Comparison of ENCODE assay signal across 22 cellular contexts in genomic region chr14:43147480-43147879, GRCh38.
"Had no signal": no experiment of that assay in that cellular context is flagged by ENCODE, and none has a peak within 500 bp of the region (broad histone marks: within the 10 kb centered on the region; RNA-seq: fewer than 3 reads in every experiment).

No MANE protein-coding gene starts in this region.

- H3K4me2 ChIP-seq: smooth muscle cell had no signal

- FAIRE-seq: bronchial epithelial cell had no signal

- H3K27me3 ChIP-seq: adrenal gland, right atrium auricular region, suprapubic skin, transverse colon, vagina had no signal

- H3K4me1 ChIP-seq: adrenal gland, lower lobe of right lung, right atrium auricular region, suprapubic skin, transverse colon, vagina had no signal

- H3K36me3 ChIP-seq: adrenal gland, lower lobe of right lung, right atrium auricular region, suprapubic skin, transverse colon, vagina had no signal

- DNase-seq: activated CD4-positive, alpha-beta T cell treated with anti-CD3 and anti-CD28 coated beads for 36 hours; activated CD4-positive, alpha-beta T cell treated with anti-CD3 and anti-CD28 coated beads, Interleukin-2, amount 50 U/mL, for 48 hours; activated gamma-delta T cell; adrenal gland; effector CD4-positive, alpha-beta T cell; foreskin fibroblast; hippocampal formation; islet precursor cell; left colon; lower lobe of right lung; occipital lobe; stimulated activated CD4-positive, alpha-beta T cell treated with anti-CD3 and anti-CD28 coated beads, Interleukin-4, amount 100 ng/mL, for 1 hour; stimulated activated naive CD8-positive, alpha-beta T cell treated with anti-CD3 and anti-CD28 coated beads, Interleukin-15, amount 100 ng/mL, for 72 hours; transverse colon had no signal

- H3K27ac ChIP-seq: adrenal gland, lower lobe of right lung, right atrium auricular region, suprapubic skin, transverse colon, vagina had no signal

- ATAC-seq: activated CD4-positive, alpha-beta T cell treated with anti-CD3 and anti-CD28 coated beads for 36 hours; activated naive CD4-positive, alpha-beta T cell treated with anti-CD3 and anti-CD28 coated beads, Interleukin-2, amount 50 U/mL, for 72 hours; left colon; lower lobe of right lung; natural killer cell treated with Interleukin-12 subunit alpha and Interleukin-12 subunit beta and Interleukin-15 and Interleukin-18, amount 100 ng/mL, for 72 hours; stimulated activated naive CD8-positive, alpha-beta T cell treated with anti-CD3 and anti-CD28 coated beads, Interleukin-15, amount 100 ng/mL, for 72 hours; WTC11 had no signal

- H3K9me3 ChIP-seq: adrenal gland, lower lobe of right lung, right atrium auricular region, suprapubic skin, transverse colon, vagina had no signal

- H3K4me3 ChIP-seq: adrenal gland, lower lobe of right lung, right atrium auricular region, smooth muscle cell, suprapubic skin, transverse colon, vagina had no signal
